In the genomic region with DNA sequence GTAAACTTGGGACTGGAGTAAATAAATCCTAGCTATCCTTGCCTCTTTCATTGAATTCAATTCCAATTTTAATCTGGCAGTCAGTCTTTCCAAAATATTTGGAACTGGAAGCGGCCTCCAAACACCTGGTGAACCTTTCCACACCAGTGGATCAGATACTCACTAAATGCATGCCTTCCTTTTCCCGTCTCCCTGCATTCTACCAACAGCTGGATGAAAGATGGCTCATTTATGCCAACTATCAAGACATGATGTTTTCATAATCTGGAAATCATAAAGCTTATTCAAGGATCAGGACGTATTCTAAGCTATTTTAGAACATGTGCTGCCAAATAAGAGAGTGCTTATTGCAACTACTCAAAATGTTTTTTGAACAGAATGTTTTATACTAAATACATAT, we compare ENCODE assay signal across 23 cellular contexts.
"Had no signal": no experiment of that assay in that cellular context is flagged by ENCODE, and none has a peak within 500 bp of the region (broad histone marks: within the 10 kb centered on the region; RNA-seq: fewer than 3 reads in every experiment).

No MANE protein-coding gene starts in this region.

- ATAC-seq: effector memory CD8-positive, alpha-beta T cell; foreskin keratinocyte; left colon; left lobe of liver; lower lobe of right lung; mucosa of descending colon had no signal

- H3K4me3 Mint-ChIP-seq: central memory CD8-positive, alpha-beta T cell; dendritic cell treated with granulocyte-macrophage colony-stimulating factor and Interleukin-4, amounts not matched to agents 40 ng/mL and 50 ng/mL, for 4 days; effector memory CD8-positive, alpha-beta T cell; immature natural killer cell; mesothelial cell of epicardium had no signal

- H3K36me3 Mint-ChIP-seq: immature natural killer cell, mesothelial cell of epicardium had no signal

- H3K4me1 ChIP-seq: colonic mucosa, esophagus muscularis mucosa, foreskin keratinocyte, lower lobe of right lung had no signal

- H3K9me3 Mint-ChIP-seq: dendritic cell treated with granulocyte-macrophage colony-stimulating factor and Interleukin-4, amounts not matched to agents 40 ng/mL and 50 ng/mL, for 4 days had no signal

- DNase-seq: cerebellar nuclear complex; colonic mucosa; cortex of kidney; effector CD8-positive, alpha-beta T cell; effector memory CD8-positive, alpha-beta T cell; foreskin keratinocyte; heart left ventricle; hypothalamus; immature natural killer cell; islet precursor cell; kidney; kidney glomerular epithelial cell; left colon; left ventricle myocardium inferior; lower lobe of right lung; mesenchymal stem cell; mucosa of descending colon had no signal

- H3K4me3 ChIP-seq: colonic mucosa, esophagus muscularis mucosa, heart left ventricle, hepatocyte, left ventricle myocardium inferior, lower lobe of right lung, mucosa of descending colon had no signal

- H3K4me1 Mint-ChIP-seq: central memory CD8-positive, alpha-beta T cell; immature natural killer cell; mesothelial cell of epicardium had no signal

- H3K27ac ChIP-seq: colonic mucosa, esophagus muscularis mucosa, foreskin keratinocyte, heart left ventricle, hepatocyte, left ventricle myocardium inferior, lower lobe of right lung had no signal

- H3K27ac Mint-ChIP-seq: dendritic cell treated with granulocyte-macrophage colony-stimulating factor and Interleukin-4, amounts not matched to agents 40 ng/mL and 50 ng/mL, for 4 days; effector memory CD8-positive, alpha-beta T cell; immature natural killer cell; mesothelial cell of epicardium had no signal

- H3K9me3 ChIP-seq: colonic mucosa, esophagus muscularis mucosa, heart left ventricle, left ventricle myocardium inferior, lower lobe of right lung, mucosa of descending colon had no signal

- H3K27me3 ChIP-seq: colonic mucosa, esophagus muscularis mucosa, foreskin keratinocyte, heart left ventricle, hepatocyte had no signal

- H3K36me3 ChIP-seq: colonic mucosa, esophagus muscularis mucosa, heart left ventricle, left ventricle myocardium inferior, lower lobe of right lung had no signal

- H3K27me3 Mint-ChIP-seq: central memory CD8-positive, alpha-beta T cell; dendritic cell treated with granulocyte-macrophage colony-stimulating factor and Interleukin-4, amounts not matched to agents 40 ng/mL and 50 ng/mL, for 4 days; effector memory CD8-positive, alpha-beta T cell had no signal
